In the genomic region with DNA sequence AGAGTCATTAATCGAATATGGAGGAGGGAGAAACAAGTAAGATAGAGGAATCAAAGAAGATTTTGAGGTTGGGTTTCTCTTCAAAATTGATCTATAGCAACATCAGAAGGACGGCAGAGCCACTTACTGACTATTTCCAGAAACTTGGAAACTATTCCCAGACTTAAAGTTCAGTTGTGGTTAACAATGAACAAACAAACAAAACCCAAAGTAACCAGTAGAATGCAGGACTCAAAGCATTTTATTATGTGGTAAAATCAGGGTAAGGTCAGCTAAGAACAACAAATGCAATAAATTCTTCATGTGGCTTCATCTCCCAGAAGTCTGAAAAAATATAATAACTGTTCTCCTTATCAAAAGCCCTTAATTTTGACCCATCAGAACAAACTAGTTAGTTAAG, we compare ENCODE assay signal across 1 cellular context.
TF ChIP-seq lines count a peak whose summit lies in the region.

No MANE protein-coding gene starts in this region.

TF ChIP-seq in IMR-90, 13 proteins besides CTCF, POLR2A, EP300 and RAD21:
- TF ChIP-seq BHLHE40 (IDR thresholded peaks at IDR 0.05; ENCODE audit: low read depth, low read length) (no peak), MAFK (IDR thresholded peaks at IDR 0.05; ENCODE audit: low read depth, low read length) (no peak), CEBPB (IDR thresholded peaks at IDR 0.05; ENCODE audit: low read depth, low read length) (no peak)
TF ChIP-seq in IMR-90: peak in this region for 0.
